ENCODE assay signal across 16 cellular contexts in genomic region chr16:21075252-21075651, GRCh38.
"Had no signal": no experiment of that assay in that cellular context is flagged by ENCODE, and none has a peak within 500 bp of the region (broad histone marks: within the 10 kb centered on the region; RNA-seq: fewer than 3 reads in every experiment).

No MANE protein-coding gene starts in this region.

- H3K36me3 ChIP-seq: gastroesophageal sphincter, heart right ventricle, pancreas had no signal

- H3K9me3 ChIP-seq: gastroesophageal sphincter, heart right ventricle, pancreas had no signal

- H3K4me1 ChIP-seq: gastroesophageal sphincter, pancreas had no signal

- ATAC-seq: activated CD4-positive, CD25-positive, alpha-beta regulatory T cell treated with anti-CD3 and anti-CD28 coated beads, Interleukin-2, amount 50 U/mL, for 24 hours; effector memory CD8-positive, alpha-beta T cell; gastroesophageal sphincter; pancreas; stimulated activated memory B cell treated with anti-CD40 and anti-IgM and Interleukin-4, amounts not matched to agents 10 μg/mL and 1 μg/mL and 100 μg/mL, for 72 hours had no signal

- H3K4me3 ChIP-seq: gastroesophageal sphincter, heart right ventricle, pancreas had no signal

- H3K27ac ChIP-seq: gastroesophageal sphincter, heart right ventricle, pancreas had no signal

- DNase-seq: activated CD4-positive, alpha-beta T cell treated with anti-CD3 and anti-CD28 coated beads, Interleukin-2, amount 50 U/mL, for 1 hour; activated CD8-positive, alpha-beta memory T cell treated with anti-CD3 and anti-CD28 coated beads for 24 hours; activated naive CD4-positive, alpha-beta T cell; activated naive CD8-positive, alpha-beta T cell treated with anti-CD3 and anti-CD28 coated beads, Interleukin-2, amount 10 ng/mL, durations not matched to agents 7 days and 5 days; activated T-cell treated with anti-CD3 and anti-CD28 coated beads for 4 hours; aorta; dermis blood vessel endothelial cell; effector memory CD8-positive, alpha-beta T cell; heart right ventricle; left cardiac atrium; midbrain; pancreas; T-helper 9 cell had no signal

- H3K27me3 ChIP-seq: gastroesophageal sphincter, heart right ventricle, pancreas had no signal
